Comparison of ENCODE assay signal across 9 cellular contexts in genomic region chr2:155431004-155431507, GRCh38.
"Had no signal": no experiment of that assay in that cellular context is flagged by ENCODE, and none has a peak within 500 bp of the region (broad histone marks: within the 10 kb centered on the region; RNA-seq: fewer than 3 reads in every experiment).

No MANE protein-coding gene starts in this region.

- H3K4me2 ChIP-seq: KMS-11 had no signal

- ATAC-seq: HepG2 had no signal

- FAIRE-seq: H54, HepG2 had no signal

- DNase-seq: GM23248, GOT3, H9, HCEC 1CT, IMR-90, KBM-7 had no signal

- H3K27ac ChIP-seq: GM23248, KMS-11 had no signal

- H3K4me3 ChIP-seq: GM23248 had no signal

- H3K9ac ChIP-seq: GM23248, KMS-11 had no signal

- H2AFZ ChIP-seq: GM23248 had no signal
